16 cellular contexts compared by ENCODE assay signal in the genomic region with DNA sequence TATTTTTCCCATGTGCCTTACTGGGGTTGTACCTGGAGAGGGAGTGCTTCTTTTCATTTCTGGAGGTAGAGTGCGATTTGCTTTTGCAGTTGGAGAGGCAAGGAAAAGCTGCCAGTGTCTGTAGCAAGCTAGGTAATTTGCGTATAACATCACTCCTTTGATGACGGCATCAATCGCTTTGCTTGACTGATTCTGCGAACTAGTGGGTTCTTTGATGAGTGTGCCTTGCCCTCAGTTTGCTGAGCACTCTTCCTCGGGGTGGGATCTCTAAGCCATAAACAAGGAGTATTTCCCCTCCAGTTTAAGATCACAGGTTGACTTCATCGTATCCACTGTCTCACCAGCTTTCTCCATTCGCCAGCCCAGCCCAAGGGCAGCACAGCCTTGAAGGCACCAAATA.
DNase-seq lines count a peak whose midpoint lies in the region; ATAC-seq and TF ChIP-seq lines count a peak whose summit lies in the region.
"Had no signal": no experiment of that assay in that cellular context is flagged by ENCODE, and none has a peak within 500 bp of the region (broad histone marks: within the 10 kb centered on the region; RNA-seq: fewer than 3 reads in every experiment).

No MANE protein-coding gene starts in this region.

- no peaks in the 10 kb centered on the region for H3K9me3 ChIP-seq in OCI-LY1 (ENCODE audit: low read length)
- H3K9me3 ChIP-seq: MG63 had no signal

- H3K36me3 Mint-ChIP-seq in activated naive CD4-positive, alpha-beta T cell treated with anti-CD3 and anti-CD28 coated beads, Interleukin-2, amount 50 U/mL, for 72 hours = no peaks in the 10 kb centered on the region
- no peaks in the 10 kb centered on the region for H3K36me3 Mint-ChIP-seq in activated T-helper 17 cell treated with anti-CD3 and anti-CD28 coated beads, Interleukin-2, amount 50 U/mL, for 72 hours (ENCODE audit: low read depth)
- no peaks in the 10 kb centered on the region for H3K36me3 Mint-ChIP-seq in stimulated activated memory B cell treated with anti-CD40 and anti-IgM and Interleukin-4, amounts not matched to agents 10 μg/mL and 1 μg/mL and 100 μg/mL, for 72 hours

- peak overlapping the region; percentile 86 for H3K27ac ChIP-seq in OCI-LY1 (ENCODE audit: low read depth, low read length, poor library complexity, severe bottlenecking)

- H3K4me1 ChIP-seq in OCI-LY1 (ENCODE audit: insufficient read depth, low read length, severe bottlenecking) = peaks cover 69% of the 10 kb centered on the region

- peaks cover 3% of the 10 kb centered on the region for H3K27me3 Mint-ChIP-seq in activated T-helper 17 cell treated with anti-CD3 and anti-CD28 coated beads, Interleukin-2, amount 50 U/mL, for 72 hours
- no peaks in the 10 kb centered on the region for H3K27me3 Mint-ChIP-seq in stimulated activated memory B cell treated with anti-CD40 and anti-IgM and Interleukin-4, amounts not matched to agents 10 μg/mL and 1 μg/mL and 100 μg/mL, for 72 hours

- peak overlapping the region; percentile 14 for H3K4me2 ChIP-seq in OCI-LY1 (ENCODE audit: low read length)

- no peaks in the 10 kb centered on the region for H4K20me1 ChIP-seq in OCI-LY1 (ENCODE audit: insufficient read depth, low read length)

- H3K79me2 ChIP-seq in OCI-LY1 (ENCODE audit: insufficient read depth, low read length) = no peaks in the 10 kb centered on the region

- DNase-seq in activated naive CD4-positive, alpha-beta T cell treated with anti-CD3 and anti-CD28 coated beads, Interleukin-2, amount 50 U/mL, for 72 hours (ENCODE audit: low spot score in 2 of 2) = peak in 1 of 2 donors; percentile 29
- no peak for DNase-seq in activated naive CD4-positive, alpha-beta T cell treated with Interleukin-2 at 50 U/mL for 16 hours
- no peak for DNase-seq in AG08396 (ENCODE audit: low spot score)
- DNase-seq: ACHN, HCEC 1CT, Karpas-422, MG63, NCI-H1092, NCI-H146, NCI-H2081 treated with DMSO at 0.1 percent for 48 hours, NCI-H524, SHP77 treated with DMSO at 0.1 percent for 48 hours had no signal

- peak; percentile 55 to 81 for ATAC-seq in activated naive CD4-positive, alpha-beta T cell treated with anti-CD3 and anti-CD28 coated beads, Interleukin-2, amount 50 U/mL, for 72 hours
- peak; percentile 57 for ATAC-seq in activated T-helper 17 cell treated with anti-CD3 and anti-CD28 coated beads, Interleukin-2, amount 50 U/mL, for 72 hours (replicated peaks)
- no peak for ATAC-seq in stimulated activated memory B cell treated with anti-CD40 and anti-IgM and Interleukin-4, amounts not matched to agents 10 μg/mL and 1 μg/mL and 100 μg/mL, for 72 hours
- no peak for ATAC-seq in GM18858 (IDR thresholded peaks at IDR 0.05; ENCODE audit: unreplicated experiment)

- no peak overlapping the region for H3K9ac ChIP-seq in OCI-LY1 (ENCODE audit: low read length)

- no peak overlapping the region for H3K4me3 Mint-ChIP-seq in activated T-helper 17 cell treated with anti-CD3 and anti-CD28 coated beads, Interleukin-2, amount 50 U/mL, for 72 hours
- no peak overlapping the region for H3K4me3 Mint-ChIP-seq in stimulated activated memory B cell treated with anti-CD40 and anti-IgM and Interleukin-4, amounts not matched to agents 10 μg/mL and 1 μg/mL and 100 μg/mL, for 72 hours

- no peaks in the 10 kb centered on the region for H3K9me3 Mint-ChIP-seq in activated naive CD4-positive, alpha-beta T cell treated with anti-CD3 and anti-CD28 coated beads, Interleukin-2, amount 50 U/mL, for 72 hours
- H3K9me3 Mint-ChIP-seq in activated T-helper 17 cell treated with anti-CD3 and anti-CD28 coated beads, Interleukin-2, amount 50 U/mL, for 72 hours = no peaks in the 10 kb centered on the region
- no peaks in the 10 kb centered on the region for H3K9me3 Mint-ChIP-seq in stimulated activated memory B cell treated with anti-CD40 and anti-IgM and Interleukin-4, amounts not matched to agents 10 μg/mL and 1 μg/mL and 100 μg/mL, for 72 hours

- no peaks in the 10 kb centered on the region for H3K27me3 ChIP-seq in OCI-LY1 (ENCODE audit: insufficient read depth, low read length)
- H3K27me3 ChIP-seq: MG63 had no signal

- H3K4me3 ChIP-seq in OCI-LY1 (ENCODE audit: low read depth, low read length, poor library complexity, severe bottlenecking) = no peak overlapping the region
- H3K4me3 ChIP-seq: MG63 had no signal

- H3K36me3 ChIP-seq in OCI-LY1 (ENCODE audit: insufficient read depth, low read length) = no peaks in the 10 kb centered on the region
- H3K36me3 ChIP-seq: MG63 had no signal

- H3K9me2 ChIP-seq in OCI-LY1 (ENCODE audit: low read depth, low read length) = no peaks in the 10 kb centered on the region

- H2AFZ ChIP-seq in OCI-LY1 (ENCODE audit: low read length) = no peak overlapping the region

- peaks cover 37% of the 10 kb centered on the region for H3K4me1 Mint-ChIP-seq in activated T-helper 17 cell treated with anti-CD3 and anti-CD28 coated beads, Interleukin-2, amount 50 U/mL, for 72 hours
- H3K4me1 Mint-ChIP-seq in stimulated activated memory B cell treated with anti-CD40 and anti-IgM and Interleukin-4, amounts not matched to agents 10 μg/mL and 1 μg/mL and 100 μg/mL, for 72 hours = peaks cover 68% of the 10 kb centered on the region

- no peaks in the 10 kb centered on the region for H3F3A ChIP-seq in OCI-LY1 (ENCODE audit: insufficient read depth, low read length)

- no peak for TF ChIP-seq CTCF in OCI-LY1 (IDR thresholded peaks at IDR 0.05; ENCODE audit: low read length)

- H3K27ac Mint-ChIP-seq in activated naive CD4-positive, alpha-beta T cell treated with anti-CD3 and anti-CD28 coated beads, Interleukin-2, amount 50 U/mL, for 72 hours = no peak overlapping the region
- no peak overlapping the region for H3K27ac Mint-ChIP-seq in activated T-helper 17 cell treated with anti-CD3 and anti-CD28 coated beads, Interleukin-2, amount 50 U/mL, for 72 hours
- H3K27ac Mint-ChIP-seq in stimulated activated memory B cell treated with anti-CD40 and anti-IgM and Interleukin-4, amounts not matched to agents 10 μg/mL and 1 μg/mL and 100 μg/mL, for 72 hours = peak overlapping the region; percentile 50

Comparison
In these comparisons a context has a peak if more than half of its experiments do, and no peak if none do; other contexts are left out.
1. ATAC-seq: peak in activated naive CD4-positive, alpha-beta T cell treated with anti-CD3 and anti-CD28 coated beads, Interleukin-2, amount 50 U/mL, for 72 hours (2 of 2) and activated T-helper 17 cell treated with anti-CD3 and anti-CD28 coated beads, Interleukin-2, amount 50 U/mL, for 72 hours (single experiment); none in stimulated activated memory B cell treated with anti-CD40 and anti-IgM and Interleukin-4, amounts not matched to agents 10 μg/mL and 1 μg/mL and 100 μg/mL, for 72 hours (single experiment) and GM18858 (single experiment).